1 cellular context compared by ENCODE assay signal in the genomic region with DNA sequence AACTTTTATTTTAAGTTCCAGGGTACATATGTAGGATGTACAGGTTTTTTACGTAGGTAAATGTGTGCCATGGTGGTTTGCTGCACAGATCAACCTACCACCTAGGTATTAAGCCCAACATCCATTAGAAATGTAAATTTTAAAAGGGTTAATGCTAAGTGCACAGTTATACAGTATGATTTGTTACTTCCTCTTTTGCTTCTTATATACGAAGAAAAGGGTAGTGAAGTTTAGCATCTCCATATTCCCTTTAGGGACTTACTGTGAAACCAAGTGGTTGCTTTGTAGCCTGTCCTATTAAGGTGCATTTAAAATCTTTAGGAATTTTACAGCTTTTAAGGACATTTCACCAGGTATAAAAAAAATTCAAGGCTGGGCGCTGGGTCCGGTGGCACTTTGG.
TF ChIP-seq lines count a peak whose summit lies in the region.

No MANE protein-coding gene starts in this region.

TF ChIP-seq in GM23338, 12 proteins besides CTCF, POLR2A, EP300 and RAD21:
- TF ChIP-seq, protein P1, sequence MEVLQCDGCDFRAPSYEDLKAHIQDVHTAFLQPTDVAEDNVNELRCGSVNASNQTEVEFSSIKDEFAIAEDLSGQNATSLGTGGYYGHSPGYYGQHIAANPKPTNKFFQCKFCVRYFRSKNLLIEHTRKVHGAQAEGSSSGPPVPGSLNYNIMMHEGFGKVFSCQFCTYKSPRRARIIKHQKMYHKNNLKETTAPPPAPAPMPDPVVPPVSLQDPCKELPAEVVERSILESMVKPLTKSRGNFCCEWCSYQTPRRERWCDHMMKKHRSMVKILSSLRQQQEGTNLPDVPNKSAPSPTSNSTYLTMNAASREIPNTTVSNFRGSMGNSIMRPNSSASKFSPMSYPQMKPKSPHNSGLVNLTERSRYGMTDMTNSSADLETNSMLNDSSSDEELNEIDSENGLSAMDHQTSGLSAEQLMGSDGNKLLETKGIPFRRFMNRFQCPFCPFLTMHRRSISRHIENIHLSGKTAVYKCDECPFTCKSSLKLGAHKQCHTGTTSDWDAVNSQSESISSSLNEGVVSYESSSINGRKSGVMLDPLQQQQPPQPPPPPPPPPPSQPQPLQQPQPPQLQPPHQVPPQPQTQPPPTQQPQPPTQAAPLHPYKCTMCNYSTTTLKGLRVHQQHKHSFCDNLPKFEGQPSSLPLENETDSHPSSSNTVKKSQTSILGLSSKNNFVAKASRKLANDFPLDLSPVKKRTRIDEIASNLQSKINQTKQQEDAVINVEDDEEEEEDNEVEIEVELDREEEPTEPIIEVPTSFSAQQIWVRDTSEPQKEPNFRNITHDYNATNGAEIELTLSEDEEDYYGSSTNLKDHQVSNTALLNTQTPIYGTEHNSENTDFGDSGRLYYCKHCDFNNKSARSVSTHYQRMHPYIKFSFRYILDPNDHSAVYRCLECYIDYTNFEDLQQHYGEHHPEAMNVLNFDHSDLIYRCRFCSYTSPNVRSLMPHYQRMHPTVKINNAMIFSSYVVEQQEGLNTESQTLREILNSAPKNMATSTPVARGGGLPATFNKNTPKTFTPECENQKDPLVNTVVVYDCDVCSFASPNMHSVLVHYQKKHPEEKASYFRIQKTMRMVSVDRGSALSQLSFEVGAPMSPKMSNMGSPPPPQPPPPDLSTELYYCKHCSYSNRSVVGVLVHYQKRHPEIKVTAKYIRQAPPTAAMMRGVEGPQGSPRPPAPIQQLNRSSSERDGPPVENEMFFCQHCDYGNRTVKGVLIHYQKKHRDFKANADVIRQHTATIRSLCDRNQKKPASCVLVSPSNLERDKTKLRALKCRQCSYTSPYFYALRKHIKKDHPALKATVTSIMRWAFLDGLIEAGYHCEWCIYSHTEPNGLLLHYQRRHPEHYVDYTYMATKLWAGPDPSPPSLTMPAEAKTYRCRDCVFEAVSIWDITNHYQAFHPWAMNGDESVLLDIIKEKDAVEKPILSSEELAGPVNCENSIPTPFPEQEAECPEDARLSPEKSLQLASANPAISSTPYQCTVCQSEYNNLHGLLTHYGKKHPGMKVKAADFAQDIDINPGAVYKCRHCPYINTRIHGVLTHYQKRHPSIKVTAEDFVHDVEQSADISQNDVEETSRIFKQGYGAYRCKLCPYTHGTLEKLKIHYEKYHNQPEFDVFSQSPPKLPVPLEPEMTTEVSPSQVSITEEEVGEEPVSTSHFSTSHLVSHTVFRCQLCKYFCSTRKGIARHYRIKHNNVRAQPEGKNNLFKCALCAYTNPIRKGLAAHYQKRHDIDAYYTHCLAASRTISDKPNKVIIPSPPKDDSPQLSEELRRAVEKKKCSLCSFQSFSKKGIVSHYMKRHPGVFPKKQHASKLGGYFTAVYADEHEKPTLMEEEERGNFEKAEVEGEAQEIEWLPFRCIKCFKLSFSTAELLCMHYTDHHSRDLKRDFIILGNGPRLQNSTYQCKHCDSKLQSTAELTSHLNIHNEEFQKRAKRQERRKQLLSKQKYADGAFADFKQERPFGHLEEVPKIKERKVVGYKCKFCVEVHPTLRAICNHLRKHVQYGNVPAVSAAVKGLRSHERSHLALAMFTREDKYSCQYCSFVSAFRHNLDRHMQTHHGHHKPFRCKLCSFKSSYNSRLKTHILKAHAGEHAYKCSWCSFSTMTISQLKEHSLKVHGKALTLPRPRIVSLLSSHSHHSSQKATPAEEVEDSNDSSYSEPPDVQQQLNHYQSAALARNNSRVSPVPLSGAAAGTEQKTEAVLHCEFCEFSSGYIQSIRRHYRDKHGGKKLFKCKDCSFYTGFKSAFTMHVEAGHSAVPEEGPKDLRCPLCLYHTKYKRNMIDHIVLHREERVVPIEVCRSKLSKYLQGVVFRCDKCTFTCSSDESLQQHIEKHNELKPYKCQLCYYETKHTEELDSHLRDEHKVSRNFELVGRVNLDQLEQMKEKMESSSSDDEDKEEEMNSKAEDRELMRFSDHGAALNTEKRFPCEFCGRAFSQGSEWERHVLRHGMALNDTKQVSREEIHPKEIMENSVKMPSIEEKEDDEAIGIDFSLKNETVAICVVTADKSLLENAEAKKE (CRISPR knock-in tag; IDR thresholded peaks at IDR 0.05): no peak
- TF ChIP-seq, protein P2, sequence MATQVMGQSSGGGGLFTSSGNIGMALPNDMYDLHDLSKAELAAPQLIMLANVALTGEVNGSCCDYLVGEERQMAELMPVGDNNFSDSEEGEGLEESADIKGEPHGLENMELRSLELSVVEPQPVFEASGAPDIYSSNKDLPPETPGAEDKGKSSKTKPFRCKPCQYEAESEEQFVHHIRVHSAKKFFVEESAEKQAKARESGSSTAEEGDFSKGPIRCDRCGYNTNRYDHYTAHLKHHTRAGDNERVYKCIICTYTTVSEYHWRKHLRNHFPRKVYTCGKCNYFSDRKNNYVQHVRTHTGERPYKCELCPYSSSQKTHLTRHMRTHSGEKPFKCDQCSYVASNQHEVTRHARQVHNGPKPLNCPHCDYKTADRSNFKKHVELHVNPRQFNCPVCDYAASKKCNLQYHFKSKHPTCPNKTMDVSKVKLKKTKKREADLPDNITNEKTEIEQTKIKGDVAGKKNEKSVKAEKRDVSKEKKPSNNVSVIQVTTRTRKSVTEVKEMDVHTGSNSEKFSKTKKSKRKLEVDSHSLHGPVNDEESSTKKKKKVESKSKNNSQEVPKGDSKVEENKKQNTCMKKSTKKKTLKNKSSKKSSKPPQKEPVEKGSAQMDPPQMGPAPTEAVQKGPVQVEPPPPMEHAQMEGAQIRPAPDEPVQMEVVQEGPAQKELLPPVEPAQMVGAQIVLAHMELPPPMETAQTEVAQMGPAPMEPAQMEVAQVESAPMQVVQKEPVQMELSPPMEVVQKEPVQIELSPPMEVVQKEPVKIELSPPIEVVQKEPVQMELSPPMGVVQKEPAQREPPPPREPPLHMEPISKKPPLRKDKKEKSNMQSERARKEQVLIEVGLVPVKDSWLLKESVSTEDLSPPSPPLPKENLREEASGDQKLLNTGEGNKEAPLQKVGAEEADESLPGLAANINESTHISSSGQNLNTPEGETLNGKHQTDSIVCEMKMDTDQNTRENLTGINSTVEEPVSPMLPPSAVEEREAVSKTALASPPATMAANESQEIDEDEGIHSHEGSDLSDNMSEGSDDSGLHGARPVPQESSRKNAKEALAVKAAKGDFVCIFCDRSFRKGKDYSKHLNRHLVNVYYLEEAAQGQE (IDR thresholded peaks at IDR 0.05; ENCODE audit: unreplicated experiment): no peak
- TF ChIP-seq EZH2 (IDR thresholded peaks at IDR 0.05; ENCODE audit: low read depth, unreplicated experiment) (no peak), JUNB (IDR thresholded peaks at IDR 0.05; ENCODE audit: unreplicated experiment) (no peak), CREB1 (CRISPR knock-in tag; IDR thresholded peaks at IDR 0.05; ENCODE audit: low read depth) (no peak), NANOG (IDR thresholded peaks at IDR 0.05; ENCODE audit: borderline replicate concordance) (no peak), STAT1 (IDR thresholded peaks at IDR 0.05; ENCODE audit: unreplicated experiment) (no peak), EZH2phosphoT487 (IDR thresholded peaks at IDR 0.05; ENCODE audit: unreplicated experiment) (no peak), POLR2AphosphoS5 (IDR thresholded peaks at IDR 0.05; ENCODE audit: low read depth) (no peak), ZNF114 (CRISPR knock-in tag; IDR thresholded peaks at IDR 0.05) (no peak), ZNF331 (CRISPR knock-in tag; IDR thresholded peaks at IDR 0.05; ENCODE audit: low read depth) (no peak)
- TF ChIP-seq, protein P3, sequence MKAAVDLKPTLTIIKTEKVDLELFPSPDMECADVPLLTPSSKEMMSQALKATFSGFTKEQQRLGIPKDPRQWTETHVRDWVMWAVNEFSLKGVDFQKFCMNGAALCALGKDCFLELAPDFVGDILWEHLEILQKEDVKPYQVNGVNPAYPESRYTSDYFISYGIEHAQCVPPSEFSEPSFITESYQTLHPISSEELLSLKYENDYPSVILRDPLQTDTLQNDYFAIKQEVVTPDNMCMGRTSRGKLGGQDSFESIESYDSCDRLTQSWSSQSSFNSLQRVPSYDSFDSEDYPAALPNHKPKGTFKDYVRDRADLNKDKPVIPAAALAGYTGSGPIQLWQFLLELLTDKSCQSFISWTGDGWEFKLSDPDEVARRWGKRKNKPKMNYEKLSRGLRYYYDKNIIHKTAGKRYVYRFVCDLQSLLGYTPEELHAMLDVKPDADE (IDR thresholded peaks at IDR 0.05): no peak
